Comparison of ENCODE assay signal across 6 cellular contexts in the genomic region with DNA sequence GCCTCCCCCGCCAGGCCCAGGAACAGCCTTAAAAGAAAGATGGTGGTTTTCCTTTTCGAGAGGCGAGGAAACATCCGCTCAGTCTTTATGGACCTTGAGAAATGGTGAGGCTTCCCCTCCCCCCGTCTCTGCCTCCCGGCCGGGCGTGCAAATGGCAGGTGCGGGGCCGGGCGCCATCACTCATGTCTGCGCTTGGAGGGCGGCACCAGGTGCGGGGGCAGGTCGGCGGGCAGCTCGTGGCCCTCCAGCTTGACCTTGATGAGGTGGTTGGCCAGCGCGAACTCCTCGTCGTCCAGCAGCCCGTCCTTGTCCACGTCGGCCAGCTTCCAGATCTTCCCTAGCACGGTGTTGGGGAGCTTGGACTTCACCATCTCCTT. TPM values are rescaled to one million over a fixed set of nuclear protein-coding genes. Genes with fewer than 3 reads are reported as not detected.
DNase-seq lines count a peak whose midpoint lies in the region; ATAC-seq lines count a peak whose summit lies in the region.

No MANE protein-coding gene starts in this region.

- DNase-seq in activated CD4-positive, alpha-beta T cell treated with anti-CD3 and anti-CD28 coated beads, Interleukin-2, amount 10 ng/mL, durations not matched to agents 24 days and 14 days = no peak
- no peak for DNase-seq in activated CD4-positive, alpha-beta T cell treated with anti-CD3 and anti-CD28 coated beads, Interleukin-2, amount 50 U/mL, for 1 hour
- DNase-seq in activated CD8-positive, alpha-beta memory T cell treated with anti-CD3 and anti-CD28 coated beads, Interleukin-2, amount 50 U/mL, for 48 hours = no peak
- DNase-seq in NCI-H1930 (lab: John Stamatoyannopoulos, UW) = no peak

- intact Hi-C loops in activated CD4-positive, alpha-beta T cell treated with anti-CD3 and anti-CD28 coated beads, Interleukin-2, amount 10 ng/mL, durations not matched to agents 24 days and 14 days (cut with micrococcal nuclease) = no loop called here

- no peak for ATAC-seq in stimulated activated memory B cell treated with anti-CD40 and anti-IgM and Interleukin-4, amounts not matched to agents 10 μg/mL and 1 μg/mL and 100 μg/mL, for 72 hours

- H3K4me3 ChIP-seq in duodenal mucosa (ENCODE audit: low read depth in 1 of 2, low read length in 2 of 2) = peak overlapping the region; percentile 21 to 43

- peak overlapping the region; percentile 56 for H3K27ac Mint-ChIP-seq in activated CD4-positive, alpha-beta T cell treated with anti-CD3 and anti-CD28 coated beads, Interleukin-2, amount 10 ng/mL, durations not matched to agents 24 days and 14 days
- peak overlapping the region; percentile 91 for H3K27ac Mint-ChIP-seq in stimulated activated memory B cell treated with anti-CD40 and anti-IgM and Interleukin-4, amounts not matched to agents 10 μg/mL and 1 μg/mL and 100 μg/mL, for 72 hours

- H3K36me3 Mint-ChIP-seq in activated CD4-positive, alpha-beta T cell treated with anti-CD3 and anti-CD28 coated beads, Interleukin-2, amount 10 ng/mL, durations not matched to agents 24 days and 14 days (ENCODE audit: low read depth) = peaks cover 52% of the 10 kb centered on the region
- H3K36me3 Mint-ChIP-seq in stimulated activated memory B cell treated with anti-CD40 and anti-IgM and Interleukin-4, amounts not matched to agents 10 μg/mL and 1 μg/mL and 100 μg/mL, for 72 hours = peaks cover 56% of the 10 kb centered on the region

- H3K9me3 ChIP-seq in duodenal mucosa (ENCODE audit: control insufficient read depth in 1 of 2, low read length in 2 of 2) = no peaks in the 10 kb centered on the region

- no peak overlapping the region for H3K9ac ChIP-seq in duodenal mucosa (ENCODE audit: low read depth in 1 of 2, low read length in 2 of 2)

- peak overlapping the region; percentile 44 for H3K4me3 Mint-ChIP-seq in activated CD4-positive, alpha-beta T cell treated with anti-CD3 and anti-CD28 coated beads, Interleukin-2, amount 10 ng/mL, durations not matched to agents 24 days and 14 days
- H3K4me3 Mint-ChIP-seq in stimulated activated memory B cell treated with anti-CD40 and anti-IgM and Interleukin-4, amounts not matched to agents 10 μg/mL and 1 μg/mL and 100 μg/mL, for 72 hours = peak overlapping the region; percentile 43

- peaks cover 78 to 84% of the 10 kb centered on the region in 2 donors for H3K4me1 ChIP-seq in duodenal mucosa (ENCODE audit: control insufficient read depth in 1 of 2, insufficient read depth in 2 of 2, low read length in 2 of 2)

- no peaks in the 10 kb centered on the region for H3K27me3 ChIP-seq in duodenal mucosa (ENCODE audit: control insufficient read depth in 1 of 2, insufficient read depth in 2 of 2, low read length in 2 of 2)

- no peaks in the 10 kb centered on the region for H3K9me3 Mint-ChIP-seq in activated CD4-positive, alpha-beta T cell treated with anti-CD3 and anti-CD28 coated beads, Interleukin-2, amount 10 ng/mL, durations not matched to agents 24 days and 14 days
- no peaks in the 10 kb centered on the region for H3K9me3 Mint-ChIP-seq in stimulated activated memory B cell treated with anti-CD40 and anti-IgM and Interleukin-4, amounts not matched to agents 10 μg/mL and 1 μg/mL and 100 μg/mL, for 72 hours

- no peaks in the 10 kb centered on the region for H3K27me3 Mint-ChIP-seq in activated CD4-positive, alpha-beta T cell treated with anti-CD3 and anti-CD28 coated beads, Interleukin-2, amount 10 ng/mL, durations not matched to agents 24 days and 14 days
- H3K27me3 Mint-ChIP-seq in stimulated activated memory B cell treated with anti-CD40 and anti-IgM and Interleukin-4, amounts not matched to agents 10 μg/mL and 1 μg/mL and 100 μg/mL, for 72 hours = no peaks in the 10 kb centered on the region

- H3K4me1 Mint-ChIP-seq in activated CD4-positive, alpha-beta T cell treated with anti-CD3 and anti-CD28 coated beads, Interleukin-2, amount 10 ng/mL, durations not matched to agents 24 days and 14 days = peaks cover 73% of the 10 kb centered on the region
- H3K4me1 Mint-ChIP-seq in stimulated activated memory B cell treated with anti-CD40 and anti-IgM and Interleukin-4, amounts not matched to agents 10 μg/mL and 1 μg/mL and 100 μg/mL, for 72 hours = peaks cover 89% of the 10 kb centered on the region

- peak overlapping the region; percentile 79 for H3K27ac ChIP-seq in duodenal mucosa (ENCODE audit: low read depth, low read length)

- H3K36me3 ChIP-seq in duodenal mucosa (ENCODE audit: control insufficient read depth in 1 of 2, insufficient read depth in 2 of 2, low read length in 2 of 2) = peaks cover 20 to 40% of the 10 kb centered on the region in 2 donors

RNA-seq across cellular contexts. Expression of gene CDC42BPG, which starts 9.7 kb away (rescaled TPM):
- total RNA-seq in activated CD4-positive, alpha-beta T cell treated with anti-CD3 and anti-CD28 coated beads, Interleukin-2, amount 10 ng/mL, durations not matched to agents 24 days and 14 days = 0.05 TPM in 2 replicates

RNA-seq across cellular contexts. Expression of gene EHD1, which starts 24.3 kb away (rescaled TPM):
- 93.0 and 101 TPM in 2 replicates for total RNA-seq in activated CD4-positive, alpha-beta T cell treated with anti-CD3 and anti-CD28 coated beads, Interleukin-2, amount 10 ng/mL, durations not matched to agents 24 days and 14 days

RNA-seq across cellular contexts. Expression of gene MEN1, which starts 43.8 kb away (rescaled TPM):
- 36.7 and 39.1 TPM in 2 replicates for total RNA-seq in activated CD4-positive, alpha-beta T cell treated with anti-CD3 and anti-CD28 coated beads, Interleukin-2, amount 10 ng/mL, durations not matched to agents 24 days and 14 days

RNA-seq across cellular contexts. Expression of gene MAP4K2, which starts 51.1 kb away (rescaled TPM):
- 63.5 and 67.3 TPM in 2 replicates for total RNA-seq in activated CD4-positive, alpha-beta T cell treated with anti-CD3 and anti-CD28 coated beads, Interleukin-2, amount 10 ng/mL, durations not matched to agents 24 days and 14 days
